ENCODE assay signal across 7 cellular contexts in the genomic region with DNA sequence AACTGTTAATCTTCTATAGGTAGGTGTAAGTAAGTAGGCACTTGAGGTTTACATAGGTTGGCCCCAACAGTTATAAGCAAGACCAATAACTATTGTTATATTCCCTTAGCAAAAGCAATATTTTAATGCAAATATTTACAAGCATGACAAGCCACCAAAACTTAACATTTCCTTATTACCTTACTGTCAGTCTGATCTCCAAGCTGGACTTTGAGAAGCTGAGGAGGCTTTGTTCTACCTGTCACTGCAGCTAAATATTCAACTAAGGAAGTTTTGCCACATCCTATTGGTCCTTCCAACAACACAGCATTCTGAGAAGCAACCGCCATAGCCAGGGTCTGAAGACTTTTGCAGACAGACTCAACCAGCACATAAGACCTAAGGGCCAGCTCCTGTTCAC.
"Had no signal": no experiment of that assay in that cellular context is flagged by ENCODE, and none has a peak within 500 bp of the region (broad histone marks: within the 10 kb centered on the region; RNA-seq: fewer than 3 reads in every experiment).

No MANE protein-coding gene starts in this region.

- DNase-seq: H9, HCEC 1CT, IMR-90 had no signal

- H3K9me3 Mint-ChIP-seq: GM23338, H9 had no signal

- H3K4me3 ChIP-seq: GM23338 had no signal

- H3K27ac Mint-ChIP-seq: GM23338, H9 had no signal

- H3K4me3 Mint-ChIP-seq: GM23338, H9 had no signal

- ATAC-seq: GM23338 had no signal

- FAIRE-seq: H1, H54, HTR-8/SVneo had no signal
